ENCODE assay signal across 15 cellular contexts in genomic region chr2:238428866-238429265, GRCh38. TPM values are rescaled to one million over a fixed set of nuclear protein-coding genes. Genes with fewer than 3 reads are reported as not detected.
DNase-seq lines count a peak whose midpoint lies in the region; ATAC-seq and TF ChIP-seq lines count a peak whose summit lies in the region.
"Had no signal": no experiment of that assay in that cellular context is flagged by ENCODE, and none has a peak within 500 bp of the region (broad histone marks: within the 10 kb centered on the region; RNA-seq: fewer than 3 reads in every experiment).

No MANE protein-coding gene starts in this region.

- H3K79me2 ChIP-seq in ACC112 (ENCODE audit: control insufficient read depth, insufficient read depth, low read length, unreplicated experiment) = peaks cover 66% of the 10 kb centered on the region
- peaks cover 81% of the 10 kb centered on the region for H3K79me2 ChIP-seq in DOHH2 (ENCODE audit: control insufficient read depth, low read length)
- H3K79me2 ChIP-seq in hepatocyte = peaks cover 69% of the 10 kb centered on the region

- H3K27me3 ChIP-seq in ACC112 (ENCODE audit: insufficient read depth, low read length) (no peaks in the 10 kb centered on the region), DOHH2 (ENCODE audit: control insufficient read depth, low read length) (no peaks in the 10 kb centered on the region), hepatocyte (no peaks in the 10 kb centered on the region), Caco-2 (replicated peaks; ENCODE audit: control insufficient read depth, insufficient read depth, low read length) (no peaks in the 10 kb centered on the region)
- H3K27me3 ChIP-seq: gastroesophageal sphincter had no signal

- BruUV-seq in Caco-2 (replicated peaks; lab: Mats Ljungman, UMichigan) = no TSS peak

- DNase-seq in activated CD8-positive, alpha-beta T cell treated with anti-CD3 and anti-CD28 coated beads, Interleukin-2, amount 10 ng/mL, durations not matched to agents 7 days and 5 days = no peak
- DNase-seq in hepatocyte (ENCODE audit: low spot score) = peak; percentile 1
- no peak for DNase-seq in Caco-2
- DNase-seq: activated CD4-positive, CD25-positive, alpha-beta regulatory T cell treated with anti-CD3 and anti-CD28 coated beads, Interleukin-2, amount 50 U/mL, for 72 hours; dermis blood vessel endothelial cell; NCI-H1105; NCI-H510A treated with DMSO at 0.1 percent for 48 hours; stimulated activated CD4-positive, alpha-beta T cell treated with anti-CD3 and anti-CD28 coated beads, Interleukin-15, amount 100 ng/mL, for 24 hours had no signal

- H3K4me2 ChIP-seq in DOHH2 (ENCODE audit: low read length) (peak overlapping the region; percentile 72), hepatocyte (peak overlapping the region; percentile 76)

- intact Hi-C loops in Caco-2 (cut with micrococcal nuclease; ENCODE audit: unreplicated experiment) = no loop called here

- H3K4me3 Mint-ChIP-seq in activated CD8-positive, alpha-beta T cell treated with anti-CD3 and anti-CD28 coated beads, Interleukin-2, amount 10 ng/mL, durations not matched to agents 7 days and 5 days = peak overlapping the region; percentile 92
- no peak overlapping the region for H3K4me3 Mint-ChIP-seq in Caco-2 (ENCODE audit: unreplicated experiment)

- no peaks in the 10 kb centered on the region for H3K27me3 Mint-ChIP-seq in activated CD8-positive, alpha-beta T cell treated with anti-CD3 and anti-CD28 coated beads, Interleukin-2, amount 10 ng/mL, durations not matched to agents 7 days and 5 days (ENCODE audit: low read depth)
- no peaks in the 10 kb centered on the region for H3K27me3 Mint-ChIP-seq in Caco-2 (ENCODE audit: insufficient read depth, unreplicated experiment)

- H4K20me1 ChIP-seq in DOHH2 (ENCODE audit: control insufficient read depth, insufficient read depth, low read depth, low read length) = peaks cover 8% of the 10 kb centered on the region; the same call in 1 of the 2 replicates
- peaks cover 24% of the 10 kb centered on the region for H4K20me1 ChIP-seq in hepatocyte (ENCODE audit: insufficient read depth, poor library complexity, severe bottlenecking)

- no peak for ATAC-seq in activated CD8-positive, alpha-beta T cell treated with anti-CD3 and anti-CD28 coated beads, Interleukin-2, amount 10 ng/mL, durations not matched to agents 7 days and 5 days
- no peak for ATAC-seq in GM18867 (IDR thresholded peaks at IDR 0.05; ENCODE audit: unreplicated experiment)
- no peak for ATAC-seq in GM18861 (IDR thresholded peaks at IDR 0.05; ENCODE audit: unreplicated experiment)
- ATAC-seq in GM21423 (IDR thresholded peaks at IDR 0.05; ENCODE audit: unreplicated experiment) = no peak
- ATAC-seq: activated naive CD4-positive, alpha-beta T cell treated with anti-CD3 and anti-CD28 coated beads, Interleukin-2, amount 50 U/mL, for 72 hours; gastroesophageal sphincter had no signal

- H3K27ac ChIP-seq in ACC112 (ENCODE audit: low read depth, low read length) (peak overlapping the region; percentile 97), DOHH2 (ENCODE audit: low read depth, low read length) (no peak overlapping the region), hepatocyte (no peak overlapping the region)
- H3K27ac ChIP-seq: gastroesophageal sphincter had no signal

- WGBS in hepatocyte (ENCODE audit: low lambda C conversion rate, missing lambda C conversion rate) = 97% methylated on average over 8 of the region's 8 CpGs

- TF ChIP-seq CTCF in DOHH2 (IDR thresholded peaks at IDR 0.05; ENCODE audit: low read depth, low read length, poor library complexity, severe bottlenecking) (no peak), hepatocyte (IDR thresholded peaks at IDR 0.05; ENCODE audit: poor library complexity) (no peak), Caco-2 (IDR thresholded peaks at IDR 0.05; ENCODE audit: insufficient read depth in 1 of 2, low read depth in 1 of 2, low read length in 1 of 2, severe bottlenecking in 1 of 2, unreplicated experiment in 1 of 2) (no peak)

- H3K36me3 ChIP-seq in ACC112 (ENCODE audit: insufficient read depth, low read length) = peaks cover 26% of the 10 kb centered on the region
- peaks cover 36% of the 10 kb centered on the region for H3K36me3 ChIP-seq in DOHH2 (ENCODE audit: control insufficient read depth, low read length)
- H3K36me3 ChIP-seq in hepatocyte (replicated peaks; ENCODE audit: insufficient read depth, low read depth) = no peaks in the 10 kb centered on the region
- no peaks in the 10 kb centered on the region for H3K36me3 ChIP-seq in Caco-2 (ENCODE audit: control insufficient read depth, insufficient read depth, low read length)

- peaks cover 59% of the 10 kb centered on the region for H3K4me1 Mint-ChIP-seq in activated CD8-positive, alpha-beta T cell treated with anti-CD3 and anti-CD28 coated beads, Interleukin-2, amount 10 ng/mL, durations not matched to agents 7 days and 5 days (ENCODE audit: low read depth)
- no peaks in the 10 kb centered on the region for H3K4me1 Mint-ChIP-seq in Caco-2 (ENCODE audit: low read depth, unreplicated experiment)

- H3K4me3 ChIP-seq in ACC112 (ENCODE audit: low read depth, low read length) = peak overlapping the region; percentile 89
- peak overlapping the region; percentile 87 for H3K4me3 ChIP-seq in DOHH2 (ENCODE audit: low read length)
- H3K4me3 ChIP-seq in hepatocyte = no peak overlapping the region
- H3K4me3 ChIP-seq in Caco-2 (ENCODE audit: low read depth, low read length) = no peak overlapping the region

- no peaks in the 10 kb centered on the region for H3K9me3 Mint-ChIP-seq in activated CD8-positive, alpha-beta T cell treated with anti-CD3 and anti-CD28 coated beads, Interleukin-2, amount 10 ng/mL, durations not matched to agents 7 days and 5 days (ENCODE audit: insufficient read depth)
- no peaks in the 10 kb centered on the region for H3K9me3 Mint-ChIP-seq in Caco-2 (ENCODE audit: unreplicated experiment)
- H3K9me3 Mint-ChIP-seq: activated naive CD4-positive, alpha-beta T cell treated with anti-CD3 and anti-CD28 coated beads, Interleukin-2, amount 50 U/mL, for 72 hours had no signal

- no peaks in the 10 kb centered on the region for H3F3A ChIP-seq in DOHH2 (ENCODE audit: control insufficient read depth, insufficient read depth)

- no peaks in the 10 kb centered on the region for H3K9me3 ChIP-seq in DOHH2 (ENCODE audit: control insufficient read depth, insufficient read depth, low read length)
- H3K9me3 ChIP-seq in hepatocyte (ENCODE audit: low read depth) = no peaks in the 10 kb centered on the region
- H3K9me3 ChIP-seq in Caco-2 = no peaks in the 10 kb centered on the region

- H3K27ac Mint-ChIP-seq in activated CD8-positive, alpha-beta T cell treated with anti-CD3 and anti-CD28 coated beads, Interleukin-2, amount 10 ng/mL, durations not matched to agents 7 days and 5 days = no peak overlapping the region
- no peak overlapping the region for H3K27ac Mint-ChIP-seq in Caco-2 (ENCODE audit: unreplicated experiment)

- CTCF ChIA-PET in activated CD8-positive, alpha-beta T cell treated with anti-CD3 and anti-CD28 coated beads, Interleukin-2, amount 10 ng/mL, durations not matched to agents 7 days and 5 days (lab: Charles Lee) = no interaction called here
- CTCF ChIA-PET in Caco-2 (lab: Charles Lee) = no interaction called here

- H3K36me3 Mint-ChIP-seq in activated CD8-positive, alpha-beta T cell treated with anti-CD3 and anti-CD28 coated beads, Interleukin-2, amount 10 ng/mL, durations not matched to agents 7 days and 5 days (ENCODE audit: low read depth) = peaks cover 43% of the 10 kb centered on the region
- H3K36me3 Mint-ChIP-seq in Caco-2 (ENCODE audit: insufficient read depth, unreplicated experiment) = peaks cover 21% of the 10 kb centered on the region

- peaks cover 61% of the 10 kb centered on the region for H3K4me1 ChIP-seq in ACC112 (ENCODE audit: control insufficient read depth, insufficient read depth, low read length, unreplicated experiment)
- H3K4me1 ChIP-seq in DOHH2 (ENCODE audit: control insufficient read depth, low read length) = peaks cover 24% of the 10 kb centered on the region
- H3K4me1 ChIP-seq in hepatocyte (ENCODE audit: insufficient read depth) = peaks cover 23% of the 10 kb centered on the region
- 0 out of 2 replicates have a peak, but pooled peaks cover 6% of the 10 kb centered on the region for H3K4me1 ChIP-seq in Caco-2

- POLR2A ChIA-PET in activated CD8-positive, alpha-beta T cell treated with anti-CD3 and anti-CD28 coated beads, Interleukin-2, amount 10 ng/mL, durations not matched to agents 7 days and 5 days (lab: Charles Lee) = interaction anchor here (1.5 to 1.6 kb wide), 2 partner anchors 10 to 47 kb away, joined by 3 to 6 read pairs; no protein-coding TSS in a partner anchor
- POLR2A ChIA-PET in Caco-2 (lab: Charles Lee) = no interaction called here

- H2AFZ ChIP-seq in ACC112 (ENCODE audit: low read length, unreplicated experiment) (no peak overlapping the region), hepatocyte (no peak overlapping the region)

- H3K9me2 ChIP-seq in DOHH2 (replicated peaks; ENCODE audit: control insufficient read depth, low read length) (no peaks in the 10 kb centered on the region), hepatocyte (replicated peaks; ENCODE audit: insufficient read depth) (no peaks in the 10 kb centered on the region)

RNA-seq across cellular contexts. Expression of gene ASB1, which starts 2.1 kb away (rescaled TPM):
- 10 to 100 TPM; 27.9 to 31.0 TPM for total RNA-seq in activated CD8-positive, alpha-beta T cell treated with anti-CD3 and anti-CD28 coated beads, Interleukin-2, amount 10 ng/mL, durations not matched to agents 7 days and 5 days
- total RNA-seq in hepatocyte = 13.0 and 19.3 TPM in 2 replicates
- 27.9 and 30.1 TPM in 2 replicates for polyA plus RNA-seq in hepatocyte
- 14.2 and 16.9 TPM in 2 replicates for total RNA-seq in Caco-2 (2022)

Comparison
In these comparisons a context has a peak if more than half of its experiments do, and no peak if none do; other contexts are left out.
1. H3K4me3 ChIP-seq: peak in ACC112 (single experiment) and DOHH2 (single experiment); none in hepatocyte (single experiment) and Caco-2 (single experiment).